Comparison of ENCODE assay signal across 18 cellular contexts in genomic region chr10:126224967-126225671, GRCh38.
A peak's percentile ranks its signal among the peaks of the same experiment; 100 is the strongest.
DNase-seq lines count a peak whose midpoint lies in the region; ATAC-seq and TF ChIP-seq lines count a peak whose summit lies in the region.
"Had no signal": no experiment of that assay in that cellular context is flagged by ENCODE, and none has a peak within 500 bp of the region (broad histone marks: within the 10 kb centered on the region; RNA-seq: fewer than 3 reads in every experiment).

No MANE protein-coding gene starts in this region.

- peak overlapping the region; percentile 84 for H3K18ac ChIP-seq in neuronal stem cell (ENCODE audit: low read length)

- H3K4me3 Mint-ChIP-seq in glutamatergic neuron (ENCODE audit: unreplicated experiment), result no peak overlapping the region
- H3K4me3 Mint-ChIP-seq: CD4-positive, alpha-beta memory T cell had no signal

- no peak overlapping the region for H2AK5ac ChIP-seq in neuronal stem cell (ENCODE audit: low read depth, low read length)

- WGBS in neuronal stem cell (ENCODE audit: extremely low coverage in 2 of 2, insufficient read length in 2 of 2, insufficient replicate concordance in 1 of 2), 2 donors, result no CpG with 5 or more reads among the region's 20 CpGs

- no peak for ATAC-seq in Right ventricle myocardium superior (ENCODE audit: poor library complexity)
- ATAC-seq in HG02938 (IDR thresholded peaks at IDR 0.05; ENCODE audit: unreplicated experiment), result no peak
- ATAC-seq: Panc1 had no signal

- H2BK12ac ChIP-seq in neuronal stem cell (ENCODE audit: low read length), result no peak overlapping the region

- no peak overlapping the region for H2BK120ac ChIP-seq in neuronal stem cell (ENCODE audit: low read depth, low read length)

- H3K4me3 ChIP-seq in left ventricle myocardium inferior (no peak overlapping the region), neuronal stem cell (ENCODE audit: low read length in 2 of 2) (no peak overlapping the region)

- H3K4ac ChIP-seq in neuronal stem cell (ENCODE audit: low read length), result no peak overlapping the region

- H4K8ac ChIP-seq in neuronal stem cell (ENCODE audit: low read depth, low read length), result no peak overlapping the region

- DNase-seq in left ventricle myocardium inferior (no peak), Right ventricle myocardium superior (no peak), glutamatergic neuron (no peak), neuronal stem cell (ENCODE audit: low spot score) (no peak), OCI-M1 (lab: John Stamatoyannopoulos, UW) (no peak), NCI-H1092 (lab: John Stamatoyannopoulos, UW) (no peak)
- DNase-seq in NK-92 treated with Interleukin-12 subunit alpha and Interleukin-12 subunit beta, amount 100 ng/mL, for 24 hours (lab: John Stamatoyannopoulos, UW), result no peak
- DNase-seq: 8988T; BE2C; CD4-positive, alpha-beta memory T cell; DMS79; HCEC 1CT; NCI-H1436 treated with DMSO at 0.1 percent for 48 hours; NCI-H2081 treated with DMSO at 0.1 percent for 48 hours; NCI-H82 had no signal

- H3K4me1 Mint-ChIP-seq in glutamatergic neuron (ENCODE audit: low read depth, unreplicated experiment), result peaks cover 22% of the 10 kb centered on the region
- H3K4me1 Mint-ChIP-seq: CD4-positive, alpha-beta memory T cell had no signal

- no peak overlapping the region for H2BK15ac ChIP-seq in neuronal stem cell (ENCODE audit: low read length)

- H3K36me3 ChIP-seq in left ventricle myocardium inferior, result no peaks in the 10 kb centered on the region
- H3K36me3 ChIP-seq in neuronal stem cell (replicated peaks in 1 of 2; ENCODE audit: control insufficient read depth in 2 of 2, insufficient read depth in 2 of 2, low read length in 2 of 2), result no peaks in the 10 kb centered on the region
- H3K36me3 ChIP-seq: BE2C had no signal

- H3K9me3 ChIP-seq in left ventricle myocardium inferior (replicated peaks) (no peaks in the 10 kb centered on the region), neuronal stem cell (replicated peaks in 1 of 2; ENCODE audit: control insufficient read depth in 2 of 2, insufficient read depth in 1 of 2, low read depth in 1 of 2, low read length in 2 of 2) (no peaks in the 10 kb centered on the region)
- H3K9me3 ChIP-seq: BE2C had no signal

- no peak overlapping the region for H3K14ac ChIP-seq in neuronal stem cell (ENCODE audit: low read length)

- intact Hi-C loops in left ventricle myocardium inferior (cut with micrococcal nuclease) (no loop called here), Right ventricle myocardium superior (cut with DNase I) (no loop called here)

- H3K36me3 Mint-ChIP-seq in glutamatergic neuron (ENCODE audit: unreplicated experiment), result no peaks in the 10 kb centered on the region
- H3K36me3 Mint-ChIP-seq: CD4-positive, alpha-beta memory T cell had no signal

- no peaks in the 10 kb centered on the region for H3K79me1 ChIP-seq in neuronal stem cell (ENCODE audit: low read depth, low read length)

- H3K27ac Mint-ChIP-seq in glutamatergic neuron (ENCODE audit: unreplicated experiment), result peak overlapping the region; percentile 8

- H3K27me3 Mint-ChIP-seq in glutamatergic neuron (ENCODE audit: unreplicated experiment), result peaks cover 6% of the 10 kb centered on the region
- H3K27me3 Mint-ChIP-seq: CD4-positive, alpha-beta memory T cell had no signal

- H4K91ac ChIP-seq in neuronal stem cell (ENCODE audit: low read depth, low read length, poor library complexity), result no peak overlapping the region

- H3K23ac ChIP-seq in neuronal stem cell (ENCODE audit: low read depth, low read length, poor library complexity), result no peak overlapping the region

- H3K4me1 ChIP-seq in left ventricle myocardium inferior (peaks cover 23% of the 10 kb centered on the region), neuronal stem cell (ENCODE audit: control insufficient read depth in 2 of 2, insufficient read depth in 1 of 2, low read depth in 1 of 2, low read length in 2 of 2) (peaks cover 4 to 14% of the 10 kb centered on the region in 2 donors)
- H3K4me1 ChIP-seq: BE2C had no signal

- H3K27me3 ChIP-seq in left ventricle myocardium inferior (ENCODE audit: low read depth), result peaks cover 45% of the 10 kb centered on the region
- no peaks in the 10 kb centered on the region for H3K27me3 ChIP-seq in neuronal stem cell (ENCODE audit: control insufficient read depth in 3 of 3, insufficient read depth in 3 of 3, low read depth in 1 of 3, low read length in 3 of 3)
- H3K27me3 ChIP-seq: BE2C had no signal

- H2AFZ ChIP-seq in neuronal stem cell (ENCODE audit: low read length), result peak overlapping the region; percentile 71

- H3K9ac ChIP-seq in neuronal stem cell (ENCODE audit: low read depth, low read length, poor library complexity), result no peak overlapping the region

- H2BK5ac ChIP-seq in neuronal stem cell (ENCODE audit: low read length), result peak overlapping the region; percentile 85

- peaks cover 7% of the 10 kb centered on the region for H3K9me3 Mint-ChIP-seq in glutamatergic neuron (ENCODE audit: unreplicated experiment)
- H3K9me3 Mint-ChIP-seq: CD4-positive, alpha-beta memory T cell had no signal

- H3K27ac ChIP-seq in left ventricle myocardium inferior (replicated peaks) (peak overlapping the region; percentile 19), neuronal stem cell (replicated peaks; ENCODE audit: low read length) (peak overlapping the region; percentile 31)
- H3K27ac ChIP-seq: HL-60 had no signal

- TF ChIP-seq CTCF in left ventricle myocardium inferior (IDR thresholded peaks at IDR 0.05; ENCODE audit: borderline replicate concordance), result no peak
- no peak for TF ChIP-seq CTCF in glutamatergic neuron (IDR thresholded peaks at IDR 0.05; ENCODE audit: partially characterized antibody, unreplicated experiment)

- no peak overlapping the region for H3K4me2 ChIP-seq in neuronal stem cell (ENCODE audit: insufficient read depth, low read length, poor library complexity, severe bottlenecking)
